In genomic region chr17:65101371-65101770, GRCh38 we compare ENCODE assay signal across 11 cellular contexts. TPM values are rescaled to one million over a fixed set of nuclear protein-coding genes. Genes with fewer than 3 reads are reported as not detected.
DNase-seq lines count a peak whose midpoint lies in the region; ATAC-seq, FAIRE-seq and TF ChIP-seq lines count a peak whose summit lies in the region.
"Had no signal": no experiment of that assay in that cellular context is flagged by ENCODE, and none has a peak within 500 bp of the region (broad histone marks: within the 10 kb centered on the region; RNA-seq: fewer than 3 reads in every experiment).

No MANE protein-coding gene starts in this region.

- TF ChIP-seq CTCF in astrocyte (IDR thresholded peaks at IDR 0.05; ENCODE audit: insufficient read depth, low read depth, low read length) (no peak), uterus (IDR thresholded peaks at IDR 0.05) (no peak), upper lobe of right lung (IDR thresholded peaks at IDR 0.05) (no peak)

- H3K79me2 ChIP-seq in astrocyte (ENCODE audit: insufficient read depth, low read length), result no peaks in the 10 kb centered on the region

- H3K27ac ChIP-seq in astrocyte (ENCODE audit: low read depth, low read length) (no peak overlapping the region), mucosa of rectum (ENCODE audit: low read depth in 2 of 2, low read length in 2 of 2) (no peak overlapping the region), uterus (peak overlapping the region; percentile 51 to 86), upper lobe of right lung (no peak overlapping the region)

- H3K36me3 Mint-ChIP-seq in activated naive CD8-positive, alpha-beta T cell, result no peaks in the 10 kb centered on the region
- no peaks in the 10 kb centered on the region for H3K36me3 Mint-ChIP-seq in activated naive CD8-positive, alpha-beta T cell treated with anti-CD3 and anti-CD28 coated beads for 36 hours
- H3K36me3 Mint-ChIP-seq in astrocyte (ENCODE audit: low read depth, unreplicated experiment), result no peaks in the 10 kb centered on the region

- H3K4me1 ChIP-seq in astrocyte (ENCODE audit: insufficient read depth, low read length) (peaks cover 28% of the 10 kb centered on the region), mucosa of rectum (ENCODE audit: control insufficient read depth in 2 of 2, insufficient read depth in 2 of 2, low read length in 2 of 2) (peaks cover 15 to 18% of the 10 kb centered on the region in 2 donors), uterus (peaks cover 0 to 4% of the 10 kb centered on the region in 2 donors), upper lobe of right lung (peaks cover 4% of the 10 kb centered on the region)

- H3K27me3 Mint-ChIP-seq in activated naive CD8-positive, alpha-beta T cell, result no peaks in the 10 kb centered on the region
- no peaks in the 10 kb centered on the region for H3K27me3 Mint-ChIP-seq in activated naive CD8-positive, alpha-beta T cell treated with anti-CD3 and anti-CD28 coated beads for 36 hours
- no peaks in the 10 kb centered on the region for H3K27me3 Mint-ChIP-seq in astrocyte (ENCODE audit: low read depth, unreplicated experiment)

- H3K9me3 ChIP-seq in astrocyte (ENCODE audit: insufficient read depth, low read depth, low read length) (no peaks in the 10 kb centered on the region), mucosa of rectum (ENCODE audit: control insufficient read depth in 2 of 2, low read length in 2 of 2) (no peaks in the 10 kb centered on the region), uterus (no peaks in the 10 kb centered on the region), upper lobe of right lung (no peaks in the 10 kb centered on the region)
- H3K9me3 ChIP-seq: right atrium auricular region, SJSA1 had no signal

- H3K4me2 ChIP-seq in astrocyte (ENCODE audit: low read length), result peak overlapping the region; percentile 81

- FAIRE-seq in astrocyte (lab: Jason Lieb, UNC), result no peak

- H3K36me3 ChIP-seq in astrocyte (ENCODE audit: insufficient read depth, low read length) (no peaks in the 10 kb centered on the region), mucosa of rectum (ENCODE audit: control insufficient read depth in 2 of 2, insufficient read depth in 2 of 2, low read length in 2 of 2) (no peaks in the 10 kb centered on the region), uterus (no peaks in the 10 kb centered on the region), upper lobe of right lung (no peaks in the 10 kb centered on the region)
- H3K36me3 ChIP-seq: right atrium auricular region, SJSA1 had no signal

- no peak overlapping the region for H2AFZ ChIP-seq in astrocyte (ENCODE audit: low read depth, low read length)

- peak overlapping the region; percentile 88 for H3K4me3 Mint-ChIP-seq in activated naive CD8-positive, alpha-beta T cell
- no peak overlapping the region for H3K4me3 Mint-ChIP-seq in activated naive CD8-positive, alpha-beta T cell treated with anti-CD3 and anti-CD28 coated beads for 36 hours
- no peak overlapping the region for H3K4me3 Mint-ChIP-seq in astrocyte (ENCODE audit: unreplicated experiment)

- ATAC-seq in HG02981 (IDR thresholded peaks at IDR 0.05; ENCODE audit: unreplicated experiment), result no peak
- ATAC-seq in HG03039 (IDR thresholded peaks at IDR 0.05; ENCODE audit: unreplicated experiment), result no peak
- ATAC-seq in upper lobe of right lung, result no peak

- no peak for DNase-seq in activated naive CD8-positive, alpha-beta T cell treated with anti-CD3 and anti-CD28 coated beads for 36 hours
- DNase-seq in astrocyte (ENCODE audit: low read depth) (no peak), uterus (no peak), upper lobe of right lung (no peak)
- DNase-seq: activated gamma-delta T cell treated with Interleukin-2 at 50 U/mL for 16 hours had no signal

- intact Hi-C loops in uterus (cut with DNase I; ENCODE audit: low total_unique reads) (no loop called here), upper lobe of right lung (cut with DNase I) (no loop called here)

- no peak overlapping the region for H3K27ac Mint-ChIP-seq in activated naive CD8-positive, alpha-beta T cell
- H3K27ac Mint-ChIP-seq in activated naive CD8-positive, alpha-beta T cell treated with anti-CD3 and anti-CD28 coated beads for 36 hours, result no peak overlapping the region
- H3K27ac Mint-ChIP-seq in astrocyte (ENCODE audit: unreplicated experiment), result no peak overlapping the region

- H3K4me3 ChIP-seq in astrocyte (ENCODE audit: insufficient read depth, low read depth, low read length) (no peak overlapping the region), mucosa of rectum (ENCODE audit: low read length in 2 of 2) (peak overlapping the region; percentile 66 to 74), uterus (peak overlapping the region; percentile 37 to 52), upper lobe of right lung (no peak overlapping the region)

- peaks cover 17% of the 10 kb centered on the region for H3K4me1 Mint-ChIP-seq in activated naive CD8-positive, alpha-beta T cell (ENCODE audit: low read depth)
- H3K4me1 Mint-ChIP-seq in activated naive CD8-positive, alpha-beta T cell treated with anti-CD3 and anti-CD28 coated beads for 36 hours, result peaks cover 16% of the 10 kb centered on the region
- peaks cover 22% of the 10 kb centered on the region for H3K4me1 Mint-ChIP-seq in astrocyte (ENCODE audit: low read depth, unreplicated experiment)

- no peaks in the 10 kb centered on the region for H4K20me1 ChIP-seq in astrocyte (ENCODE audit: insufficient read depth, low read length)

- no peaks in the 10 kb centered on the region for H3K9me3 Mint-ChIP-seq in activated naive CD8-positive, alpha-beta T cell (ENCODE audit: low read depth)
- no peaks in the 10 kb centered on the region for H3K9me3 Mint-ChIP-seq in activated naive CD8-positive, alpha-beta T cell treated with anti-CD3 and anti-CD28 coated beads for 36 hours
- no peaks in the 10 kb centered on the region for H3K9me3 Mint-ChIP-seq in astrocyte (ENCODE audit: unreplicated experiment)

- no peak for TF ChIP-seq POLR2A in uterus (IDR thresholded peaks at IDR 0.05)

- no peak overlapping the region for H3K9ac ChIP-seq in astrocyte (ENCODE audit: low read length)
- H3K9ac ChIP-seq in mucosa of rectum (ENCODE audit: low read depth in 1 of 2, low read length in 2 of 2), result peak overlapping the region; percentile 57 to 65

- peaks cover 11% of the 10 kb centered on the region for H3K27me3 ChIP-seq in astrocyte (ENCODE audit: insufficient read depth, low read length)
- no peaks in the 10 kb centered on the region for H3K27me3 ChIP-seq in mucosa of rectum (ENCODE audit: control insufficient read depth in 2 of 2, insufficient read depth in 2 of 2, low read length in 2 of 2)
- no peaks in the 10 kb centered on the region for H3K27me3 ChIP-seq in uterus
- no peaks in the 10 kb centered on the region for H3K27me3 ChIP-seq in upper lobe of right lung
- H3K27me3 ChIP-seq: right atrium auricular region, SJSA1 had no signal

RNA-seq across cellular contexts. Expression of gene RGS9, which starts 35.8 kb away (rescaled TPM):
- total RNA-seq in activated naive CD8-positive, alpha-beta T cell treated with anti-CD3 and anti-CD28 coated beads for 36 hours, result 1 to 10 TPM; 1.2 TPM
- total RNA-seq in astrocyte, result 8.6 and 9.4 TPM in 2 replicates
- 10 to 100 TPM in 1 of 4 donors, 1 to 10 TPM in 3; 3.5 to 19.1 (median 6.9) TPM for total RNA-seq in uterus
- total RNA-seq in upper lobe of right lung, result 8.7 TPM

RNA-seq across cellular contexts. Expression of gene GNA13, which starts 44.8 kb away (rescaled TPM):
- total RNA-seq in activated naive CD8-positive, alpha-beta T cell treated with anti-CD3 and anti-CD28 coated beads for 36 hours, result 10 to 100 TPM; 53.8 to 54.2 TPM
- 63.6 and 65.2 TPM in 2 replicates for total RNA-seq in astrocyte
- total RNA-seq in uterus, result 100 to 1,000 TPM in 1 of 4 donors, 10 to 100 TPM in 3; 20.2 to 103 (median 51.0) TPM
- 51.3 TPM for total RNA-seq in upper lobe of right lung

Comparison
In these comparisons a context has a peak if more than half of its experiments do, and no peak if none do; other contexts are left out.
1. H3K27ac ChIP-seq: peak in uterus (2 of 2); none in astrocyte (single experiment), mucosa of rectum (0 of 2) and upper lobe of right lung (single experiment).
2. H3K4me3 ChIP-seq: peak in mucosa of rectum (2 of 2) and uterus (2 of 2); none in astrocyte (single experiment) and upper lobe of right lung (single experiment).